ENCODE assay signal across 18 cellular contexts in the genomic region with DNA sequence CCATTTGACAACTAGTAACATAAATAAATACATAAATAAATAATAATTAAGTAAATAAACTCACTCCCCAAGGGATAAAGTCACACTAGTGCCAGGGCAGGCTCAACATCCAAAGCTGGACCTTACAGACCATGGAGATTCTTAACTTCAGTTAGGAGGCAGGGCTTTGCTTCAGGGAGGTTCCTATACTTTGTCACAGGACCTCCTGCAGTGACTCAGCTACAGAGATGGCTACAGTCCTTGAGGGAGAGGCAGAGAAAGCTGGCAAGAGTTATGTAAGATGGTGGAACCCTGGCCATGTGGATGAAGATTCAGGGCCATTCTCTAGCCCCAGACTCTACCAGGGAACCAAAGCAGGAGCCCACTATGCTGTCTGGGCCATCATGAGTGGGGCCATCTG.
"Had no signal": no experiment of that assay in that cellular context is flagged by ENCODE, and none has a peak within 500 bp of the region (broad histone marks: within the 10 kb centered on the region; RNA-seq: fewer than 3 reads in every experiment).

No MANE protein-coding gene starts in this region.

- H3K36me3 Mint-ChIP-seq: natural killer cell, type B pancreatic cell had no signal

- H3K27ac Mint-ChIP-seq: natural killer cell, type B pancreatic cell had no signal

- H3K4me1 Mint-ChIP-seq: natural killer cell had no signal

- ATAC-seq: left cardiac atrium, left lung, natural killer cell, pancreas, right lobe of liver had no signal

- H3K4me3 Mint-ChIP-seq: natural killer cell, type B pancreatic cell had no signal

- DNase-seq: cerebellar nuclear complex; dorsolateral prefrontal cortex; effector CD4-positive, alpha-beta T cell; head of caudate nucleus; kidney; left cardiac atrium; left lung; natural killer cell; pancreas; right lobe of liver; stimulated activated CD4-positive, alpha-beta T cell treated with anti-CD3 and anti-CD28 coated beads, Interleukin-12 subunit alpha, Interleukin-12 subunit beta, amount 100 ng/mL, for 4 hours; stimulated activated CD4-positive, alpha-beta T cell treated with anti-CD3 and anti-CD28 coated beads, Interleukin-1b, Interleukin-23, amount 100 ng/mL, for 48 hours; stimulated activated CD4-positive, alpha-beta T cell treated with anti-CD3 and anti-CD28 coated beads, Interleukin-4, amount 100 ng/mL, for 1 hour; stimulated activated CD8-positive, alpha-beta memory T cell treated with anti-CD3 and anti-CD28 coated beads, Interleukin-4, amount 100 ng/mL, for 48 hours; stimulated activated naive CD4-positive, alpha-beta T cell treated with Interleukin-2 at 50 U/mL for 16 hours; stomach; thyroid gland had no signal
